In the genomic region with DNA sequence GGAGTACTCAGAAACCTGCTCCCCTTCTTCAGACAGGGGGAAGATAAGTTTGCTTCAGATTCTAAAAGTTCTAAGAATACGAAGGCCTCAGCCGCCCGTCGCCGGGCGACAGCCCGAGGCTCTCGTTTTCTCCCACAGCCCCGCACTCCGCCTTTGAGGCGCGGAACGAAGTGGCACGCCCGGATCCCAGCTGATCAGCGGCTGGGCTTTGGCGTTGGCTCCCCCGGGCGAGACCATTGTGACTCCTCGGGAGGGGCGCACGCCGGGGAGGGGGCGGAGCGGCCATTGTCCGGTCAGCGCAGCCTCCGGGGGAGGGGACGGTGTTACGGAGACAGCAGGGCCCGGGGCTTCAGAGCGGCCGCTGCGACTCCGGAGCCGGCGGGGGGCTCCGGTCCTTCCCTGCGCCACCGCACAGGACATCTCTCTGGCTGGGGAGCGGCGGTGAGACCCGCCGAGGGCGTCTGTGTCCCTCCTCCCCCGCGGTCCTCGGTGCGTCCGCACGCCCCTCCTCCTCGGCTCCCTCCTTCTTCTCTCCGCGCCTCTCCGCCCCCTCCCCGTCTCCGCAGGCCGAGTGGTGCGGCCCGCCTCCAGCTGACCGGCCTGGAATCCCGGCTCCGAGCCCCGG, we compare ENCODE assay signal across 8 cellular contexts.
A peak's percentile ranks its signal among the peaks of the same experiment; 100 is the strongest.
DNase-seq lines count a peak whose midpoint lies in the region; ATAC-seq and TF ChIP-seq lines count a peak whose summit lies in the region.

A gene with protein sequence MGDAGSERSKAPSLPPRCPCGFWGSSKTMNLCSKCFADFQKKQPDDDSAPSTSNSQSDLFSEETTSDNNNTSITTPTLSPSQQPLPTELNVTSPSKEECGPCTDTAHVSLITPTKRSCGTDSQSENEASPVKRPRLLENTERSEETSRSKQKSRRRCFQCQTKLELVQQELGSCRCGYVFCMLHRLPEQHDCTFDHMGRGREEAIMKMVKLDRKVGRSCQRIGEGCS (plus strand): TSS at position 551 of the 625 bp plus-strand sequence. CDS start 219 bp downstream, outside the sequence.

- peak; percentile 83 for ATAC-seq in GM19035 (IDR thresholded peaks at IDR 0.05; ENCODE audit: unreplicated experiment)
- peak; percentile 86 for ATAC-seq in HG03354 (IDR thresholded peaks at IDR 0.05; ENCODE audit: poor library complexity, severe bottlenecking, unreplicated experiment)
- ATAC-seq in activated CD4-positive, CD25-positive, alpha-beta regulatory T cell treated with anti-CD3 and anti-CD28 coated beads, Interleukin-2, amount 50 U/mL, for 24 hours: peak; percentile 85 to 88
- peak; percentile 86 for ATAC-seq in central memory CD8-positive, alpha-beta T cell (replicated peaks; ENCODE audit: extremely low read depth, poor library complexity, severe bottlenecking)

- TF ChIP-seq CTCF in AG09319 (IDR thresholded peaks at IDR 0.05; ENCODE audit: low read depth, low read length): no peak

- peaks cover 44% of the 10 kb centered on the region for H3K4me1 Mint-ChIP-seq in central memory CD8-positive, alpha-beta T cell

- H3K4me3 Mint-ChIP-seq in central memory CD8-positive, alpha-beta T cell: peak within 1 kb of the TSS; percentile 92

- H3K27ac Mint-ChIP-seq in central memory CD8-positive, alpha-beta T cell (ENCODE audit: low read depth): peak within 1 kb of the TSS; percentile 96

- H3K27me3 Mint-ChIP-seq in central memory CD8-positive, alpha-beta T cell: no peaks in the 10 kb centered on the region

- H3K36me3 Mint-ChIP-seq in central memory CD8-positive, alpha-beta T cell (ENCODE audit: insufficient read depth): peaks cover 16% of the 10 kb centered on the region

- H3K9me3 Mint-ChIP-seq in central memory CD8-positive, alpha-beta T cell: no peaks in the 10 kb centered on the region

- DNase-seq in AG09319 (ENCODE audit: extremely low read depth, low read depth) (peak; percentile 96), NCI-H446 (lab: John Stamatoyannopoulos, UW) (peak; percentile 93 to 98), iris pigment epithelial cell (ENCODE audit: low read depth) (peak; percentile 97)
- peak; percentile 92 for DNase-seq in central memory CD8-positive, alpha-beta T cell (ENCODE audit: low spot score in 2 of 2)
- peak; percentile 80 to 89 for DNase-seq in stimulated activated CD4-positive, alpha-beta T cell treated with anti-CD3 and anti-CD28 coated beads, Interleukin-12 subunit alpha, Interleukin-12 subunit beta, amount 100 ng/mL, for 24 hours (ENCODE audit: low read depth in 2 of 2)

Comparison
In these comparisons a context has a peak if more than half of its experiments do, and no peak if none do; other contexts are left out.
1. Peak in every context shown above with its lines: DNase-seq and ATAC-seq.